ENCODE assay signal across 1 cellular context in genomic region chr1:223022641-223023473, GRCh38.
TF ChIP-seq lines count a peak whose summit lies in the region.

No MANE protein-coding gene starts in this region.

TF ChIP-seq in H1, 55 proteins besides CTCF, POLR2A, EP300 and RAD21 (continued from another document):
- peak; percentile 32; the same call in 1 of the 2 replicates for TF ChIP-seq ATF2 (IDR thresholded peaks at IDR 0.05; ENCODE audit: low read length)
- no peak for TF ChIP-seq KDM4A (IDR thresholded peaks at IDR 0.05; ENCODE audit: low read depth, low read length, severe bottlenecking)
- TF ChIP-seq POLR2AphosphoS5 (IDR thresholded peaks at IDR 0.05; ENCODE audit: low read depth, low read length), result peak; percentile 14
- peak; percentile 32; the same call in 1 of the 2 replicates for TF ChIP-seq E2F6 (IDR thresholded peaks at IDR 0.05)
- no peak for TF ChIP-seq EZH2 (IDR thresholded peaks at IDR 0.05; ENCODE audit: low read depth, low read length, severe bottlenecking)
- peak in 1 of 2 experiments; percentile 50; a peak in 1 of 4 replicates for TF ChIP-seq SIN3A (conservative IDR thresholded peaks at IDR 0.05 in 1 of 2, IDR thresholded peaks at IDR 0.05 in 1 of 2; ENCODE audit: low read depth in 1 of 2, low read length in 2 of 2)
- no peak for TF ChIP-seq SP2 (IDR thresholded peaks at IDR 0.05; ENCODE audit: low read length)
- TF ChIP-seq ATF3 (IDR thresholded peaks at IDR 0.05; ENCODE audit: insufficient read depth, low read depth, low read length), result no peak
- peak; percentile 40 to 87; a peak in 1 of 4 replicates for TF ChIP-seq HDAC2 (IDR thresholded peaks at IDR 0.05; ENCODE audit: borderline replicate concordance in 1 of 2, low read depth in 2 of 2, low read length in 2 of 2)
- no peak for TF ChIP-seq BACH1 (IDR thresholded peaks at IDR 0.05; ENCODE audit: low read length)
- TF ChIP-seq GABPA (IDR thresholded peaks at IDR 0.05; ENCODE audit: borderline replicate concordance, insufficient read depth, low read length), result 0 out of 2 replicates have a peak, but pooled peaks have one; percentile 21
- TF ChIP-seq ASH2L (IDR thresholded peaks at IDR 0.05; ENCODE audit: low read length), result no peak
- TF ChIP-seq SIX5 (IDR thresholded peaks at IDR 0.05; ENCODE audit: low read depth, low read length), result no peak
- no peak for TF ChIP-seq USF2 (IDR thresholded peaks at IDR 0.05; ENCODE audit: low read length)
- TF ChIP-seq SAP30 (IDR thresholded peaks at IDR 0.05; ENCODE audit: insufficient read depth, insufficient replicate concordance, low read length), result no peak
- TF ChIP-seq CHD2 (IDR thresholded peaks at IDR 0.05; ENCODE audit: low read length), result no peak
- TF ChIP-seq SP4 (IDR thresholded peaks at IDR 0.05; ENCODE audit: low read length), result 0 out of 2 replicates have a peak, but pooled peaks have one; percentile 27
- TF ChIP-seq CTBP2 (IDR thresholded peaks at IDR 0.05; ENCODE audit: borderline replicate concordance, insufficient read depth, insufficient read length, low read length), result peak; percentile 78
- peak; percentile 61 for TF ChIP-seq TEAD4 (IDR thresholded peaks at IDR 0.05; ENCODE audit: low read depth, low read length)
- TF ChIP-seq EGR1 (IDR thresholded peaks at IDR 0.05; ENCODE audit: borderline replicate concordance, low read depth, low read length), result 0 out of 2 replicates have a peak, but pooled peaks have one; percentile 28
- TF ChIP-seq TAF1 (IDR thresholded peaks at IDR 0.05; ENCODE audit: low read depth, low read length), result peak; percentile 21; the same call in 1 of the 2 replicates
- TF ChIP-seq CBX8 (IDR thresholded peaks at IDR 0.05; ENCODE audit: borderline replicate concordance, low read depth, low read length), result no peak
- TF ChIP-seq YY1 (IDR thresholded peaks at IDR 0.05; ENCODE audit: low read depth, low read length), result no peak
- TF ChIP-seq HDAC6 (IDR thresholded peaks at IDR 0.05; ENCODE audit: low read depth, low read length), result no peak
- peak; percentile 74 for TF ChIP-seq MAX (IDR thresholded peaks at IDR 0.05)
